In genomic region chr1:39519246-39519846, GRCh38 we compare ENCODE assay signal across 7 cellular contexts. TPM values are rescaled to one million over a fixed set of nuclear protein-coding genes. Genes with fewer than 3 reads are reported as not detected.
"Had no signal": no experiment of that assay in that cellular context is flagged by ENCODE, and none has a peak within 500 bp of the region (broad histone marks: within the 10 kb centered on the region; RNA-seq: fewer than 3 reads in every experiment).

No MANE protein-coding gene starts in this region.

RNA-seq across cellular contexts. Expression of gene BMP8A, which starts 27.9 kb away (rescaled TPM):
- total RNA-seq: epithelial cell of proximal tubule; naive thymus-derived CD8-positive, alpha-beta T cell; psoas muscle; stomach; thoracic aorta had no signal
- polyA plus RNA-seq: immature natural killer cell; mammary epithelial cell; naive thymus-derived CD8-positive, alpha-beta T cell; stomach had no signal
